ENCODE assay signal across 25 cellular contexts in the genomic region with DNA sequence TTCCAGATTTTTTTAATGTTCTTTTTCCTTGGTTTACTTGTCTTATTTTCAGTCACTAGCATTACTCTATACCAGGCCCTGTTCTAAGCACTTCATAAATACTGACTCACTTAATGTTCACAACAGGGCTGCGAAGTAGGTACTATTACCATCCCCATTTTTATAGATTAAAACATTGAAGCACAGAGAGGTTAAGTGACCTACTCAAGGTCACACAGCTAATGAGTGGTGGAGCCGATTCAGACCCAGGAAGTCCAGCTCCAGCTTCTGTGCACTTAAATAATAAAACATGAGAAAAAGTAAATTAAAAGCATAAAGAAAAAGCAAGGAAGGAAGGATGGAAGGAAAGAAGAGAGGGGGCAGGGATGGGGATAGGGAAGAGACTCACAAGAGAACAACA. TPM values are rescaled to one million over a fixed set of nuclear protein-coding genes. Genes with fewer than 3 reads are reported as not detected.
"Had no signal": no experiment of that assay in that cellular context is flagged by ENCODE, and none has a peak within 500 bp of the region (broad histone marks: within the 10 kb centered on the region; RNA-seq: fewer than 3 reads in every experiment).

No MANE protein-coding gene starts in this region.

- ATAC-seq: mucosa of descending colon; naive thymus-derived CD4-positive, alpha-beta T cell; natural killer cell treated with Interleukin-12 subunit alpha and Interleukin-12 subunit beta and Interleukin-15 and Interleukin-18, amount 100 ng/mL, for 72 hours; right cardiac atrium; stimulated activated memory B cell treated with anti-CD40 and anti-IgM and Interleukin-4, amounts not matched to agents 10 μg/mL and 1 μg/mL and 100 μg/mL, for 72 hours; stimulated activated naive CD8-positive, alpha-beta T cell treated with anti-CD3 and anti-CD28 coated beads, Interleukin-15, amount 100 ng/mL, for 72 hours had no signal

- H3K27ac Mint-ChIP-seq: naive thymus-derived CD4-positive, alpha-beta T cell; natural killer cell treated with Interleukin-12 subunit alpha and Interleukin-12 subunit beta and Interleukin-15 and Interleukin-18, amount 100 ng/mL, for 72 hours; stimulated activated memory B cell treated with anti-CD40 and anti-IgM and Interleukin-4, amounts not matched to agents 10 μg/mL and 1 μg/mL and 100 μg/mL, for 72 hours; stimulated activated naive CD8-positive, alpha-beta T cell treated with anti-CD3 and anti-CD28 coated beads, Interleukin-15, amount 100 ng/mL, for 72 hours; type B pancreatic cell had no signal

- H3K4me1 ChIP-seq: left ventricle myocardium inferior, prostate gland, tibial nerve, uterus had no signal

- FAIRE-seq: small intestine had no signal

- H3K4me1 Mint-ChIP-seq: naive thymus-derived CD4-positive, alpha-beta T cell; stimulated activated naive CD8-positive, alpha-beta T cell treated with anti-CD3 and anti-CD28 coated beads, Interleukin-15, amount 100 ng/mL, for 72 hours had no signal

- H3K4me3 ChIP-seq: left ventricle myocardium inferior, lung, mucosa of descending colon, ovary, prostate gland, sigmoid colon, spleen, tibial nerve, uterus had no signal

- H3K36me3 Mint-ChIP-seq: naive thymus-derived CD4-positive, alpha-beta T cell; natural killer cell treated with Interleukin-12 subunit alpha and Interleukin-12 subunit beta and Interleukin-15 and Interleukin-18, amount 100 ng/mL, for 72 hours; stimulated activated memory B cell treated with anti-CD40 and anti-IgM and Interleukin-4, amounts not matched to agents 10 μg/mL and 1 μg/mL and 100 μg/mL, for 72 hours; type B pancreatic cell had no signal

- H3K9me3 ChIP-seq: left ventricle myocardium inferior, mucosa of descending colon, ovary, prostate gland, sigmoid colon, spleen, tibial nerve, uterus had no signal

- H3K36me3 ChIP-seq: left ventricle myocardium inferior, ovary, prostate gland, sigmoid colon, spleen, tibial nerve, uterus had no signal

- H3K27ac ChIP-seq: left ventricle myocardium inferior, ovary, prostate gland, sigmoid colon, spleen, tibial nerve, uterus had no signal

- H3K4me3 Mint-ChIP-seq: naive thymus-derived CD4-positive, alpha-beta T cell; natural killer cell treated with Interleukin-12 subunit alpha and Interleukin-12 subunit beta and Interleukin-15 and Interleukin-18, amount 100 ng/mL, for 72 hours; stimulated activated memory B cell treated with anti-CD40 and anti-IgM and Interleukin-4, amounts not matched to agents 10 μg/mL and 1 μg/mL and 100 μg/mL, for 72 hours; stimulated activated naive CD8-positive, alpha-beta T cell treated with anti-CD3 and anti-CD28 coated beads, Interleukin-15, amount 100 ng/mL, for 72 hours; type B pancreatic cell had no signal

- DNase-seq: islet precursor cell; left ventricle myocardium inferior; midbrain; mucosa of descending colon; naive thymus-derived CD4-positive, alpha-beta T cell; ovary; retina; right cardiac atrium; sigmoid colon; small intestine; spleen; stimulated activated CD4-positive, alpha-beta T cell treated with anti-CD3 and anti-CD28 coated beads, Interleukin-1b, Interleukin-23, amount 100 ng/mL, for 48 hours; stimulated activated CD4-positive, alpha-beta T cell treated with anti-CD3 and anti-CD28 coated beads, Interleukin-2, amount 100 ng/mL, for 48 hours; stimulated activated CD4-positive, alpha-beta T cell treated with anti-CD3 and anti-CD28 coated beads, Interleukin-4, amount 100 ng/mL, for 4 hours; stimulated activated CD8-positive, alpha-beta memory T cell treated with anti-CD3 and anti-CD28 coated beads, Interleukin-4, amount 100 ng/mL, for 48 hours; stimulated activated naive CD4-positive, alpha-beta T cell treated with Interleukin-2 at 50 U/mL for 16 hours; stimulated activated naive CD8-positive, alpha-beta T cell treated with anti-CD3 and anti-CD28 coated beads, Interleukin-15, amount 100 ng/mL, for 72 hours; substantia nigra; uterus had no signal

- H3K9me3 Mint-ChIP-seq: natural killer cell treated with Interleukin-12 subunit alpha and Interleukin-12 subunit beta and Interleukin-15 and Interleukin-18, amount 100 ng/mL, for 72 hours; stimulated activated memory B cell treated with anti-CD40 and anti-IgM and Interleukin-4, amounts not matched to agents 10 μg/mL and 1 μg/mL and 100 μg/mL, for 72 hours; stimulated activated naive CD8-positive, alpha-beta T cell treated with anti-CD3 and anti-CD28 coated beads, Interleukin-15, amount 100 ng/mL, for 72 hours; type B pancreatic cell had no signal

- H3K27me3 ChIP-seq: ovary, tibial nerve, uterus had no signal

RNA-seq across cellular contexts. Expression of gene DNAH5, which starts 45.3 kb away (rescaled TPM):
- total RNA-seq: naive thymus-derived CD4-positive, alpha-beta T cell; natural killer cell treated with Interleukin-12 subunit alpha and Interleukin-12 subunit beta and Interleukin-15 and Interleukin-18, amount 100 ng/mL, for 72 hours had no signal
- polyA plus RNA-seq: naive thymus-derived CD4-positive, alpha-beta T cell had no signal
